Comparison of ENCODE assay signal across 4 cellular contexts in genomic region chr17:19145471-19145870, GRCh38. TPM values are rescaled to one million over a fixed set of nuclear protein-coding genes. Genes with fewer than 3 reads are reported as not detected.
"Had no signal": no experiment of that assay in that cellular context is flagged by ENCODE, and none has a peak within 500 bp of the region (broad histone marks: within the 10 kb centered on the region; RNA-seq: fewer than 3 reads in every experiment).

No MANE protein-coding gene starts in this region.

RNA-seq across cellular contexts. Expression of gene GRAPL, which starts 18.1 kb away (rescaled TPM):
- total RNA-seq: LHCN-M2, M059J, MCF 10A, NCI-H460 had no signal
